ENCODE assay signal across 20 cellular contexts in genomic region chr3:172869797-172870518, GRCh38.
"Had no signal": no experiment of that assay in that cellular context is flagged by ENCODE, and none has a peak within 500 bp of the region (broad histone marks: within the 10 kb centered on the region; RNA-seq: fewer than 3 reads in every experiment).

No MANE protein-coding gene starts in this region.

- H3K4me3 Mint-ChIP-seq: activated B cell treated with CpG ODN at 0.5 μM for 24 hours; activated CD4-positive, alpha-beta T cell treated with anti-CD3 and anti-CD28 coated beads, Interleukin-2, amount 10 ng/mL, durations not matched to agents 24 days and 14 days; activated naive CD8-positive, alpha-beta T cell treated with anti-CD3 and anti-CD28 coated beads for 36 hours; activated T-cell treated with anti-CD3 and anti-CD28 coated beads, Interleukin-2, amount 50 U/mL, for 72 hours; brain; central memory CD8-positive, alpha-beta T cell; natural killer cell; T-cell had no signal

- H3K9me3 ChIP-seq: tibial artery had no signal

- H3K4me1 Mint-ChIP-seq: activated B cell treated with CpG ODN at 0.5 μM for 24 hours; activated CD4-positive, alpha-beta T cell treated with anti-CD3 and anti-CD28 coated beads, Interleukin-2, amount 10 ng/mL, durations not matched to agents 24 days and 14 days; activated naive CD8-positive, alpha-beta T cell treated with anti-CD3 and anti-CD28 coated beads for 36 hours; central memory CD8-positive, alpha-beta T cell; natural killer cell; T-cell had no signal

- H3K4me3 ChIP-seq: tibial artery had no signal

- H3K36me3 Mint-ChIP-seq: brain, natural killer cell, T-cell had no signal

- H3K27me3 ChIP-seq: tibial artery had no signal

- H3K36me3 ChIP-seq: tibial artery had no signal

- DNase-seq: activated B cell treated with CpG ODN at 0.5 μM for 24 hours; activated CD4-positive, alpha-beta T cell treated with anti-CD3 and anti-CD28 coated beads, Interleukin-2, amount 10 ng/mL, durations not matched to agents 24 days and 14 days; activated CD8-positive, alpha-beta memory T cell treated with anti-CD3 and anti-CD28 coated beads, Interleukin-2, amount 50 U/mL, for 48 hours; activated gamma-delta T cell; activated naive CD8-positive, alpha-beta T cell treated with anti-CD3 and anti-CD28 coated beads for 36 hours; activated T-cell treated with anti-CD3 and anti-CD28 coated beads, Interleukin-2, amount 50 U/mL, for 72 hours; amygdala; effector memory CD4-positive, alpha-beta T cell; foreskin melanocyte; natural killer cell; posterior cingulate gyrus; retina; stimulated activated CD4-positive, alpha-beta T cell treated with anti-CD3 and anti-CD28 coated beads, Interleukin-15, amount 100 ng/mL, for 24 hours; stimulated activated CD4-positive, alpha-beta T cell treated with anti-CD3 and anti-CD28 coated beads, Interleukin-4, amount 100 ng/mL, for 24 hours; stimulated activated naive CD4-positive, alpha-beta T cell; T-cell; T-helper 9 cell; tibial artery had no signal

- H3K27ac Mint-ChIP-seq: activated B cell treated with CpG ODN at 0.5 μM for 24 hours; activated CD4-positive, alpha-beta T cell treated with anti-CD3 and anti-CD28 coated beads, Interleukin-2, amount 10 ng/mL, durations not matched to agents 24 days and 14 days; activated naive CD8-positive, alpha-beta T cell treated with anti-CD3 and anti-CD28 coated beads for 36 hours; activated T-cell treated with anti-CD3 and anti-CD28 coated beads, Interleukin-2, amount 50 U/mL, for 72 hours; natural killer cell; T-cell had no signal

- H3K4me1 ChIP-seq: tibial artery had no signal

- ATAC-seq: activated T-cell treated with anti-CD3 and anti-CD28 coated beads, Interleukin-2, amount 50 U/mL, for 72 hours; natural killer cell; T-cell had no signal

- H3K9me3 Mint-ChIP-seq: activated B cell treated with CpG ODN at 0.5 μM for 24 hours; activated CD4-positive, alpha-beta T cell treated with anti-CD3 and anti-CD28 coated beads, Interleukin-2, amount 10 ng/mL, durations not matched to agents 24 days and 14 days; activated naive CD8-positive, alpha-beta T cell treated with anti-CD3 and anti-CD28 coated beads for 36 hours; activated T-cell treated with anti-CD3 and anti-CD28 coated beads, Interleukin-2, amount 50 U/mL, for 72 hours; central memory CD8-positive, alpha-beta T cell; natural killer cell; T-cell had no signal

- H3K27ac ChIP-seq: tibial artery had no signal

- H3K27me3 Mint-ChIP-seq: activated naive CD8-positive, alpha-beta T cell treated with anti-CD3 and anti-CD28 coated beads for 36 hours; brain had no signal
